ENCODE assay signal across 36 cellular contexts in genomic region chr12:132614029-132614428, GRCh38. TPM values are rescaled to one million over a fixed set of nuclear protein-coding genes. Genes with fewer than 3 reads are reported as not detected.
"Had no signal": no experiment of that assay in that cellular context is flagged by ENCODE, and none has a peak within 500 bp of the region (broad histone marks: within the 10 kb centered on the region; RNA-seq: fewer than 3 reads in every experiment).

No MANE protein-coding gene starts in this region.

- H3K9me3 Mint-ChIP-seq: activated B cell treated with CpG ODN at 0.5 μM for 24 hours; activated naive CD4-positive, alpha-beta T cell treated with anti-CD3 and anti-CD28 coated beads, Interleukin-2, amount 50 U/mL, for 24 hours; activated T-cell treated with anti-CD3 and anti-CD28 coated beads, Interleukin-2, amount 50 U/mL, for 4 hours; activated T-helper 17 cell treated with anti-CD3 and anti-CD28 coated beads, Interleukin-2, amount 50 U/mL, for 72 hours had no signal

- H3K4me3 Mint-ChIP-seq: activated B cell treated with CpG ODN at 0.5 μM for 24 hours; activated CD4-positive, alpha-beta memory T cell treated with anti-CD3 and anti-CD28 coated beads for 36 hours; activated CD4-positive, alpha-beta T cell treated with anti-CD3 and anti-CD28 coated beads, Interleukin-2, amount 10 ng/mL, durations not matched to agents 24 days and 14 days; activated CD8-positive, alpha-beta T cell treated with anti-CD3 and anti-CD28 coated beads for 36 hours; activated naive CD4-positive, alpha-beta T cell treated with anti-CD3 and anti-CD28 coated beads, Interleukin-2, amount 10 ng/mL, durations not matched to agents 7 days and 5 days; activated naive CD4-positive, alpha-beta T cell treated with anti-CD3 and anti-CD28 coated beads, Interleukin-2, amount 50 U/mL, for 24 hours; activated naive CD8-positive, alpha-beta T cell; activated naive CD8-positive, alpha-beta T cell treated with anti-CD3 and anti-CD28 coated beads, Interleukin-2, amount 10 ng/mL, durations not matched to agents 7 days and 5 days; activated naive CD8-positive, alpha-beta T cell treated with anti-CD3 and anti-CD28 coated beads, Interleukin-2, amount 50 U/mL, for 24 hours; activated T-cell treated with anti-CD3 and anti-CD28 coated beads, Interleukin-2, amount 50 U/mL, for 4 hours; activated T-cell treated with anti-CD3 and anti-CD28 coated beads, Interleukin-2, amount 50 U/mL, for 72 hours; activated T-helper 1 cell treated with anti-CD3 and anti-CD28 coated beads, Interleukin-12 subunit alpha, Interleukin-12 subunit beta, Interleukin-2, Interleukin-4 antibody, amounts not matched to agents 30 ng/mL and 10 ng/mL and 1 ng/mL, durations not matched to agents 14 hours and 24 hours and 36 hours; activated T-helper 17 cell treated with anti-CD3 and anti-CD28 coated beads, Interleukin-2, amount 50 U/mL, for 72 hours; T-helper 1 cell treated with Interleukin-12 subunit alpha and Interleukin-12 subunit beta and Interleukin-4 antibody, amounts not matched to agents 30 μg/mL and 1 μg/mL, for 36 hours; T-helper 2 cell treated with Interferon-gamma antibody and Interleukin-4, amounts not matched to agents 5 μg/mL and 100 μg/mL, for 36 hours had no signal

- H3K36me3 Mint-ChIP-seq: activated CD4-positive, alpha-beta memory T cell treated with anti-CD3 and anti-CD28 coated beads for 36 hours; brain had no signal

- FAIRE-seq: bronchial epithelial cell, TTC549 had no signal

- DNase-seq: activated B cell treated with CpG ODN at 0.5 μM for 24 hours; activated CD4-positive, alpha-beta memory T cell treated with anti-CD3 and anti-CD28 coated beads for 36 hours; activated CD4-positive, alpha-beta T cell treated with anti-CD3 and anti-CD28 coated beads for 4 hours; activated CD4-positive, alpha-beta T cell treated with anti-CD3 and anti-CD28 coated beads, Interleukin-2, amount 10 ng/mL, durations not matched to agents 24 days and 14 days; activated CD4-positive, alpha-beta T cell treated with anti-CD3 and anti-CD28 coated beads, Interleukin-2, amount 50 U/mL, for 1 hour; activated CD4-positive, alpha-beta T cell treated with anti-CD3 and anti-CD28 coated beads, Interleukin-2, amount 50 U/mL, for 4 hours; activated CD4-positive, CD25-positive, alpha-beta regulatory T cell treated with anti-CD3 and anti-CD28 coated beads, Interleukin-2, amount 50 U/mL, for 72 hours; activated CD8-positive, alpha-beta memory T cell treated with anti-CD3 and anti-CD28 coated beads, Interleukin-2, amount 50 U/mL, for 4 hours; activated CD8-positive, alpha-beta T cell treated with anti-CD3 and anti-CD28 coated beads for 36 hours; activated gamma-delta T cell; activated naive CD4-positive, alpha-beta T cell treated with anti-CD3 and anti-CD28 coated beads, Interleukin-2, amount 10 ng/mL, durations not matched to agents 7 days and 5 days; activated naive CD4-positive, alpha-beta T cell treated with Interleukin-2 at 50 U/mL for 16 hours; activated naive CD8-positive, alpha-beta T cell treated with anti-CD3 and anti-CD28 coated beads, Interleukin-2, amount 10 ng/mL, durations not matched to agents 7 days and 5 days; activated naive CD8-positive, alpha-beta T cell treated with anti-CD3 and anti-CD28 coated beads, Interleukin-2, amount 50 U/mL, for 24 hours; activated T-cell treated with anti-CD3 and anti-CD28 coated beads for 4 hours; activated T-cell treated with anti-CD3 and anti-CD28 coated beads, Interleukin-2, amount 50 U/mL, for 1 hour; activated T-cell treated with anti-CD3 and anti-CD28 coated beads, Interleukin-2, amount 50 U/mL, for 4 hours; activated T-cell treated with anti-CD3 and anti-CD28 coated beads, Interleukin-2, amount 50 U/mL, for 72 hours; central memory CD4-positive, alpha-beta T cell; T-helper 1 cell; T-helper 2 cell; T-helper 9 cell had no signal

- ATAC-seq: activated naive CD8-positive, alpha-beta T cell treated with anti-CD3 and anti-CD28 coated beads, Interleukin-2, amount 50 U/mL, for 24 hours; activated T-cell treated with anti-CD3 and anti-CD28 coated beads, Interleukin-2, amount 50 U/mL, for 4 hours; activated T-helper 17 cell treated with anti-CD3 and anti-CD28 coated beads, Interleukin-2, amount 50 U/mL, for 72 hours had no signal

- H3K27ac Mint-ChIP-seq: activated B cell treated with CpG ODN at 0.5 μM for 24 hours; activated CD4-positive, alpha-beta memory T cell treated with anti-CD3 and anti-CD28 coated beads for 36 hours; activated CD4-positive, alpha-beta T cell treated with anti-CD3 and anti-CD28 coated beads, Interleukin-2, amount 10 ng/mL, durations not matched to agents 24 days and 14 days; activated CD8-positive, alpha-beta T cell treated with anti-CD3 and anti-CD28 coated beads for 36 hours; activated naive CD4-positive, alpha-beta T cell treated with anti-CD3 and anti-CD28 coated beads, Interleukin-2, amount 10 ng/mL, durations not matched to agents 7 days and 5 days; activated naive CD4-positive, alpha-beta T cell treated with anti-CD3 and anti-CD28 coated beads, Interleukin-2, amount 50 U/mL, for 24 hours; activated naive CD8-positive, alpha-beta T cell; activated naive CD8-positive, alpha-beta T cell treated with anti-CD3 and anti-CD28 coated beads, Interleukin-2, amount 10 ng/mL, durations not matched to agents 7 days and 5 days; activated naive CD8-positive, alpha-beta T cell treated with anti-CD3 and anti-CD28 coated beads, Interleukin-2, amount 50 U/mL, for 24 hours; activated T-cell treated with anti-CD3 and anti-CD28 coated beads, Interleukin-2, amount 50 U/mL, for 72 hours; activated T-helper 1 cell treated with anti-CD3 and anti-CD28 coated beads, Interleukin-12 subunit alpha, Interleukin-12 subunit beta, Interleukin-2, Interleukin-4 antibody, amounts not matched to agents 30 ng/mL and 10 ng/mL and 1 ng/mL, durations not matched to agents 14 hours and 24 hours and 36 hours; activated T-helper 17 cell treated with anti-CD3 and anti-CD28 coated beads, Interleukin-2, amount 50 U/mL, for 72 hours; T-helper 1 cell treated with Interleukin-12 subunit alpha and Interleukin-12 subunit beta and Interleukin-4 antibody, amounts not matched to agents 30 μg/mL and 1 μg/mL, for 36 hours; T-helper 2 cell treated with Interferon-gamma antibody and Interleukin-4, amounts not matched to agents 5 μg/mL and 100 μg/mL, for 36 hours had no signal

- H3K4me3 ChIP-seq: ascending aorta, cardiac muscle cell had no signal

- H3K27ac ChIP-seq: ascending aorta, cardiac muscle cell, VCaP had no signal

- H3K36me3 ChIP-seq: ascending aorta, cardiac muscle cell had no signal

RNA-seq across cellular contexts. Expression of gene LRCOL1, which starts 3.6 kb away (rescaled TPM):
- total RNA-seq: activated B cell treated with CpG ODN at 0.5 μM for 24 hours; activated CD4-positive, alpha-beta memory T cell treated with anti-CD3 and anti-CD28 coated beads for 36 hours; activated CD4-positive, alpha-beta T cell treated with anti-CD3 and anti-CD28 coated beads, Interleukin-2, amount 10 ng/mL, durations not matched to agents 24 days and 14 days; activated CD8-positive, alpha-beta memory T cell treated with anti-CD3 and anti-CD28 coated beads for 36 hours; activated CD8-positive, alpha-beta T cell treated with anti-CD3 and anti-CD28 coated beads for 36 hours; activated naive CD8-positive, alpha-beta T cell treated with anti-CD3 and anti-CD28 coated beads, Interleukin-2, amount 10 ng/mL, durations not matched to agents 7 days and 5 days; activated T-cell treated with anti-CD3 and anti-CD28 coated beads, Interleukin-2, amount 50 U/mL, for 4 hours; activated T-cell treated with anti-CD3 and anti-CD28 coated beads, Interleukin-2, amount 50 U/mL, for 72 hours; activated T-helper 1 cell treated with anti-CD3 and anti-CD28 coated beads, Interleukin-12 subunit alpha, Interleukin-12 subunit beta, Interleukin-2, Interleukin-4 antibody, amounts not matched to agents 30 ng/mL and 10 ng/mL and 1 ng/mL, durations not matched to agents 14 hours and 24 hours and 36 hours; activated T-helper 17 cell treated with anti-CD3 and anti-CD28 coated beads, Interleukin-2, amount 50 U/mL, for 72 hours; ascending aorta; bronchial epithelial cell; cardiac muscle cell; cerebellum had no signal
- polyA plus RNA-seq: cardiac muscle cell had no signal

RNA-seq across cellular contexts. Expression of gene P2RX2, which starts 4.5 kb away (rescaled TPM):
- total RNA-seq: activated B cell treated with CpG ODN at 0.5 μM for 24 hours; activated CD4-positive, alpha-beta memory T cell treated with anti-CD3 and anti-CD28 coated beads for 36 hours; activated CD4-positive, alpha-beta T cell treated with anti-CD3 and anti-CD28 coated beads, Interleukin-2, amount 10 ng/mL, durations not matched to agents 24 days and 14 days; activated CD8-positive, alpha-beta memory T cell treated with anti-CD3 and anti-CD28 coated beads for 36 hours; activated CD8-positive, alpha-beta T cell treated with anti-CD3 and anti-CD28 coated beads for 36 hours; activated naive CD8-positive, alpha-beta T cell treated with anti-CD3 and anti-CD28 coated beads, Interleukin-2, amount 10 ng/mL, durations not matched to agents 7 days and 5 days; activated T-cell treated with anti-CD3 and anti-CD28 coated beads, Interleukin-2, amount 50 U/mL, for 4 hours; activated T-cell treated with anti-CD3 and anti-CD28 coated beads, Interleukin-2, amount 50 U/mL, for 72 hours; activated T-helper 1 cell treated with anti-CD3 and anti-CD28 coated beads, Interleukin-12 subunit alpha, Interleukin-12 subunit beta, Interleukin-2, Interleukin-4 antibody, amounts not matched to agents 30 ng/mL and 10 ng/mL and 1 ng/mL, durations not matched to agents 14 hours and 24 hours and 36 hours; activated T-helper 17 cell treated with anti-CD3 and anti-CD28 coated beads, Interleukin-2, amount 50 U/mL, for 72 hours; ascending aorta; bronchial epithelial cell; cardiac muscle cell; cerebellum had no signal
- polyA plus RNA-seq: cardiac muscle cell had no signal
